In the genomic region with DNA sequence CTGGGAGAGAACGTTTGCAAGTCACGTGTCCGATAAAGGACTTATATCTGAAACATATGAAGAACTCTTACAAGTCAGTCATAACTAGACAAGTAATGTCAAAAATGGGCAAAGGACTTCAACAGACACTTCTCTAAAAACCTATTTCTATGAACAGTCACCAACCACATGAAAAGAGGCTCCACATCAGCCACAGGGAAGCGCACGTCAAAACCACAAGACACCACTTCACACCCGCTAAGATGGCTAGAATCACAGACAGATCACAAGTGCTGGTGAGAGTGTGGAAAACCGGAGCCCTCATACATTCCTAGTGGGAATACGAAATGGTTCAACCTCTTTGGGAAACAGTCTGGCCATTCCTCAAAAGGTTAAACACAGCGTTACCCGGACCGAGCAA, we compare ENCODE assay signal across 13 cellular contexts. TPM values are rescaled to one million over a fixed set of nuclear protein-coding genes. Genes with fewer than 3 reads are reported as not detected.
DNase-seq lines count a peak whose midpoint lies in the region; ATAC-seq and TF ChIP-seq lines count a peak whose summit lies in the region.
"Had no signal": no experiment of that assay in that cellular context is flagged by ENCODE, and none has a peak within 500 bp of the region (broad histone marks: within the 10 kb centered on the region; RNA-seq: fewer than 3 reads in every experiment).

No MANE protein-coding gene starts in this region.

- no peaks in the 10 kb centered on the region for H3K9me3 Mint-ChIP-seq in activated naive CD8-positive, alpha-beta T cell treated with anti-CD3 and anti-CD28 coated beads, Interleukin-2, amount 50 U/mL, for 24 hours

- no peak for TF ChIP-seq CTCF in ascending aorta (IDR thresholded peaks at IDR 0.05)

- ATAC-seq in activated naive CD8-positive, alpha-beta T cell treated with anti-CD3 and anti-CD28 coated beads, Interleukin-2, amount 50 U/mL, for 24 hours, result peak; percentile 66
- no peak for ATAC-seq in GM18519 (IDR thresholded peaks at IDR 0.05; ENCODE audit: low FRiP score, unreplicated experiment)
- ATAC-seq: upper lobe of right lung had no signal

- H3K27ac Mint-ChIP-seq in activated naive CD8-positive, alpha-beta T cell treated with anti-CD3 and anti-CD28 coated beads, Interleukin-2, amount 50 U/mL, for 24 hours, result peak overlapping the region; percentile 62

- peaks cover 45% of the 10 kb centered on the region; the same call in 1 of the 2 replicates for H4K20me1 ChIP-seq in BLaER1

- H3K9ac ChIP-seq in BLaER1, result no peak overlapping the region; the same call in 1 of the 2 replicates

- H3K27ac ChIP-seq in BLaER1, result no peak overlapping the region
- H3K27ac ChIP-seq in ascending aorta, result no peak overlapping the region
- H3K27ac ChIP-seq: coronary artery, upper lobe of right lung had no signal

- H3K36me3 Mint-ChIP-seq in activated naive CD8-positive, alpha-beta T cell treated with anti-CD3 and anti-CD28 coated beads, Interleukin-2, amount 50 U/mL, for 24 hours (ENCODE audit: low read depth), result peaks cover 56% of the 10 kb centered on the region

- peak overlapping the region; percentile 44 for H3K4me2 ChIP-seq in BLaER1

- intact Hi-C loops in ascending aorta (cut with DNase I), result no loop called here

- H3K27me3 ChIP-seq in BLaER1 (no peaks in the 10 kb centered on the region), ascending aorta (no peaks in the 10 kb centered on the region)
- H3K27me3 ChIP-seq: upper lobe of right lung had no signal

- H3K4me3 Mint-ChIP-seq in activated naive CD8-positive, alpha-beta T cell treated with anti-CD3 and anti-CD28 coated beads, Interleukin-2, amount 50 U/mL, for 24 hours, result peak overlapping the region; percentile 51

- H3K4me3 ChIP-seq in BLaER1 (no peak overlapping the region), ascending aorta (no peak overlapping the region)
- no peak overlapping the region for H3K4me3 ChIP-seq in Jurkat, Clone E6-1 (ENCODE audit: low read length)
- H3K4me3 ChIP-seq: coronary artery, upper lobe of right lung had no signal

- H3K36me3 ChIP-seq in BLaER1, result peaks cover 99% of the 10 kb centered on the region
- H3K36me3 ChIP-seq in ascending aorta, result peaks cover 60 to 80% of the 10 kb centered on the region in 2 donors

- no peaks in the 10 kb centered on the region for H3K27me3 Mint-ChIP-seq in activated naive CD8-positive, alpha-beta T cell treated with anti-CD3 and anti-CD28 coated beads, Interleukin-2, amount 50 U/mL, for 24 hours

- peak; percentile 76 for DNase-seq in Jurkat, Clone E6-1 (ENCODE audit: low read depth, low spot score)
- DNase-seq in activated CD4-positive, alpha-beta T cell treated with anti-CD3 and anti-CD28 coated beads for 48 hours, result peak; percentile 56
- DNase-seq in activated naive CD8-positive, alpha-beta T cell treated with anti-CD3 and anti-CD28 coated beads, Interleukin-2, amount 50 U/mL, for 24 hours, result no peak
- DNase-seq in occipital lobe (lab: John Stamatoyannopoulos, UW), result no peak
- DNase-seq in ascending aorta (ENCODE audit: low spot score in 2 of 2), result no peak
- DNase-seq in NCI-H524 treated with DMSO at 0.1 percent for 48 hours (lab: John Stamatoyannopoulos, UW), result no peak
- DNase-seq: DMS53, mammary epithelial cell, NCI-H2029 treated with DMSO at 0.1 percent for 48 hours, upper lobe of right lung had no signal

- H3K4me1 ChIP-seq in BLaER1 (peaks cover 16% of the 10 kb centered on the region), ascending aorta (no peaks in the 10 kb centered on the region)
- H3K4me1 ChIP-seq: upper lobe of right lung had no signal

- no peaks in the 10 kb centered on the region for H3K9me3 ChIP-seq in BLaER1
- no peaks in the 10 kb centered on the region for H3K9me3 ChIP-seq in ascending aorta
- H3K9me3 ChIP-seq: upper lobe of right lung had no signal

- H3K4me1 Mint-ChIP-seq in activated naive CD8-positive, alpha-beta T cell treated with anti-CD3 and anti-CD28 coated beads, Interleukin-2, amount 50 U/mL, for 24 hours, result peaks cover 23% of the 10 kb centered on the region

RNA-seq across cellular contexts. Expression of a gene that starts 11.5 kb away (rescaled TPM):
- polyA plus RNA-seq in Jurkat, Clone E6-1 (2012; ENCODE audit: insufficient read depth, insufficient read length), result 0.28 TPM
- total RNA-seq in occipital lobe (0.47 TPM), ascending aorta (0.43 TPM)

RNA-seq across cellular contexts. Expression of a gene that starts 15.0 kb away (rescaled TPM):
- 11.2 TPM for polyA plus RNA-seq in Jurkat, Clone E6-1 (2012; ENCODE audit: insufficient read depth, insufficient read length)
- total RNA-seq in occipital lobe, result 7.2 TPM
- total RNA-seq in ascending aorta, result 9.4 TPM

RNA-seq across cellular contexts. Expression of a gene that starts 21.5 kb away (rescaled TPM):
- 22.0 TPM for polyA plus RNA-seq in Jurkat, Clone E6-1 (2012; ENCODE audit: insufficient read depth, insufficient read length)
- 4.1 TPM for total RNA-seq in occipital lobe
- total RNA-seq in ascending aorta, result 191 TPM

RNA-seq across cellular contexts. Expression of a gene that starts 25.4 kb away (rescaled TPM):
- 112 TPM for polyA plus RNA-seq in Jurkat, Clone E6-1 (2012; ENCODE audit: insufficient read depth, insufficient read length)
- total RNA-seq in occipital lobe (20.1 TPM), ascending aorta (27.7 TPM)

RNA-seq across cellular contexts. Expression of a gene that starts 25.4 kb away (rescaled TPM):
- 95.9 TPM for polyA plus RNA-seq in Jurkat, Clone E6-1 (2012; ENCODE audit: insufficient read depth, insufficient read length)
- total RNA-seq in occipital lobe (23.6 TPM), ascending aorta (69.1 TPM)

Comparison
In these comparisons a context has a peak if more than half of its experiments do, and no peak if none do; other contexts are left out.
1. DNase-seq: peak in Jurkat, Clone E6-1 (single experiment) and activated CD4-positive, alpha-beta T cell treated with anti-CD3 and anti-CD28 coated beads for 48 hours (single experiment); none in activated naive CD8-positive, alpha-beta T cell treated with anti-CD3 and anti-CD28 coated beads, Interleukin-2, amount 50 U/mL, for 24 hours (single experiment), occipital lobe (single experiment), ascending aorta (0 of 2) and NCI-H524 treated with DMSO at 0.1 percent for 48 hours (single experiment).
2. RNA of a gene that starts 21.5 kb away (total RNA-seq): 191 TPM in ascending aorta (single experiment); 4.1 TPM in occipital lobe (single experiment); every median in the first group is over 10 times any median in the second.